21 cellular contexts compared by ENCODE assay signal in the genomic region with DNA sequence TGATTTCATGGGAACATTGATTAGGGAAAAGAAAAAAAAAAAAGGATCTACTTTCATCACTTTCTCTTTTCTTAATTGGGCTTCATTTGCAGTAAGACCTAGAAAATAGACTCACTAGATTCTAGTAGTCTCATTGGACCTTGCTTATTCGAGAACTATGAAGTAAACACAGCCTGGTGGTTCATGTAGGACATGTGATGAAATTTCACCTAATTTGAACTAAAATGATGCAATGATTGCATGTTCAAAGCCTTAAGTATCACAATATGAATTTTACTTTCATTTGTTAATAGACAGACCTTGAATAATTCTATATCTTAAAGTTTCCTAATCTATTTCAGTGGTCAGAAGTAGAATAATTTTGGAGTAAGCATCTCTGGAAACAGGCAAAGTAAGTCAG.
"Had no signal": no experiment of that assay in that cellular context is flagged by ENCODE, and none has a peak within 500 bp of the region (broad histone marks: within the 10 kb centered on the region; RNA-seq: fewer than 3 reads in every experiment).

No MANE protein-coding gene starts in this region.

- H2AFZ ChIP-seq: hepatocyte, neural progenitor cell had no signal

- H3K36me3 ChIP-seq: esophagus muscularis mucosa, gastroesophageal sphincter, neural progenitor cell, ovary, suprapubic skin, thyroid gland had no signal

- H3K4me3 ChIP-seq: esophagus muscularis mucosa, gastroesophageal sphincter, hepatocyte, lung, neural progenitor cell, ovary, suprapubic skin, thyroid gland had no signal

- ATAC-seq: effector memory CD8-positive, alpha-beta T cell; gastroesophageal sphincter; left colon; left ventricle myocardium superior; natural killer cell treated with Interleukin-12 subunit alpha and Interleukin-12 subunit beta and Interleukin-15 and Interleukin-18, amount 100 ng/mL, for 72 hours; right cardiac atrium; stimulated activated effector memory CD8-positive, alpha-beta T cell treated with anti-CD3 and anti-CD28 coated beads, Interleukin-12 subunit alpha, Interleukin-12 subunit beta, amount 100 ng/mL, for 72 hours; stimulated activated naive CD8-positive, alpha-beta T cell treated with anti-CD3 and anti-CD28 coated beads, Interleukin-15, Interleukin-2, amounts not matched to agents 100 U/mL and 50 U/mL, for 24 hours had no signal

- H3K9me3 ChIP-seq: esophagus muscularis mucosa, gastroesophageal sphincter, ovary, suprapubic skin, thyroid gland had no signal

- DNase-seq: effector memory CD8-positive, alpha-beta T cell; left colon; left ventricle myocardium superior; mesenchymal stem cell; midbrain; nucleus accumbens; ovary; right cardiac atrium; stimulated activated CD4-positive, alpha-beta T cell treated with anti-CD3 and anti-CD28 coated beads, Interleukin-4, amount 100 ng/mL, for 1 hour; stimulated activated CD8-positive, alpha-beta memory T cell treated with anti-CD3 and anti-CD28 coated beads, Interleukin-4, amount 100 ng/mL, for 48 hours; stimulated activated naive CD8-positive, alpha-beta T cell treated with anti-CD3 and anti-CD28 coated beads, Interleukin-15, Interleukin-2, amounts not matched to agents 100 U/mL and 50 U/mL, for 24 hours; thyroid gland had no signal

- H3K27me3 ChIP-seq: esophagus muscularis mucosa, gastroesophageal sphincter, hepatocyte, neural progenitor cell, ovary, suprapubic skin, thyroid gland had no signal

- H3K9ac ChIP-seq: neural progenitor cell had no signal

- H3K79me2 ChIP-seq: hepatocyte had no signal

- H3K27ac ChIP-seq: epithelial cell of prostate, esophagus muscularis mucosa, gastroesophageal sphincter, hepatocyte, neural progenitor cell, ovary, suprapubic skin, thyroid gland had no signal

- H3K4me2 ChIP-seq: hepatocyte, neural progenitor cell had no signal
